8 cellular contexts compared by ENCODE assay signal in genomic region chr4:165327211-165328100, GRCh38.
A peak's percentile ranks its signal among the peaks of the same experiment; 100 is the strongest.
DNase-seq lines count a peak whose midpoint lies in the region; ATAC-seq, FAIRE-seq and TF ChIP-seq lines count a peak whose summit lies in the region.

Gene MSMO1 (plus strand): TSS chr4:165327669. CDS start chr4:165333371, 5,702 bp downstream.

- peaks cover 49% of the 10 kb centered on the region for H3K79me2 ChIP-seq in MM.1S (ENCODE audit: low read length)

- peaks cover 8% of the 10 kb centered on the region; the same call in 1 of the 2 replicates for H3F3A ChIP-seq in MM.1S (ENCODE audit: insufficient read depth, low read length)

- H3K4me2 ChIP-seq in MM.1S (ENCODE audit: low read depth, low read length), result peak within 1 kb of the TSS; percentile 91

- H3K4me3 ChIP-seq in MM.1S (ENCODE audit: low read length), result peak within 1 kb of the TSS; percentile 84

- H3K36me3 ChIP-seq in MM.1S (replicated peaks; ENCODE audit: insufficient read depth, low read length), result 0 out of 2 replicates have a peak, but pooled peaks cover 3% of the 10 kb centered on the region

- H3K9me3 Mint-ChIP-seq in nephron progenitor cell, result peaks cover 9% of the 10 kb centered on the region
- no peaks in the 10 kb centered on the region for H3K9me3 Mint-ChIP-seq in stimulated activated naive CD8-positive, alpha-beta T cell treated with anti-CD3 and anti-CD28 coated beads, Interleukin-15, amount 100 ng/mL, for 72 hours

- H3K4me1 ChIP-seq in MM.1S (ENCODE audit: low read length), result peaks cover 25% of the 10 kb centered on the region

- H3K4me3 Mint-ChIP-seq in nephron progenitor cell, result no peak within 1 kb of the TSS
- H3K4me3 Mint-ChIP-seq in stimulated activated naive CD8-positive, alpha-beta T cell treated with anti-CD3 and anti-CD28 coated beads, Interleukin-15, amount 100 ng/mL, for 72 hours, result no peak within 1 kb of the TSS

- peak within 1 kb of the TSS; percentile 57; the same call in 1 of the 2 replicates for H3K27ac ChIP-seq in MM.1S (ENCODE audit: low read length)

- H3K27ac Mint-ChIP-seq in nephron progenitor cell, result no peak within 1 kb of the TSS
- no peak within 1 kb of the TSS for H3K27ac Mint-ChIP-seq in stimulated activated naive CD8-positive, alpha-beta T cell treated with anti-CD3 and anti-CD28 coated beads, Interleukin-15, amount 100 ng/mL, for 72 hours

- peaks cover 23% of the 10 kb centered on the region for H3K36me3 Mint-ChIP-seq in nephron progenitor cell (ENCODE audit: low read depth)

- DNase-seq in HCEC 1CT (peak; percentile 94), MM.1S (peak; percentile 100), SHP77 treated with DMSO at 0.1 percent for 48 hours (lab: John Stamatoyannopoulos, UW) (peak; percentile 96), fibroblast of the conjunctiva (ENCODE audit: low read depth) (peak; percentile 98), nephron progenitor cell (peak; percentile 97)
- peak; percentile 100 for DNase-seq in activated effector memory CD4-positive, alpha-beta T cell treated with anti-CD3 and anti-CD28 coated beads, Interleukin-2, amount 50 U/mL, for 16 hours
- peak; percentile 97 to 99 for DNase-seq in stimulated activated naive CD8-positive, alpha-beta T cell treated with anti-CD3 and anti-CD28 coated beads, Interleukin-15, amount 100 ng/mL, for 72 hours

- no peak for TF ChIP-seq CTCF in MM.1S (IDR thresholded peaks at IDR 0.05; ENCODE audit: low read length)
- TF ChIP-seq CTCF in nephron progenitor cell (IDR thresholded peaks at IDR 0.05), result no peak

- no peaks in the 10 kb centered on the region for H3K9me3 ChIP-seq in MM.1S (replicated peaks; ENCODE audit: insufficient read depth, low read length)

- peaks cover 5% of the 10 kb centered on the region for H3K27me3 Mint-ChIP-seq in nephron progenitor cell (ENCODE audit: low read depth, poor library complexity)
- H3K27me3 Mint-ChIP-seq in stimulated activated naive CD8-positive, alpha-beta T cell treated with anti-CD3 and anti-CD28 coated beads, Interleukin-15, amount 100 ng/mL, for 72 hours, result no peaks in the 10 kb centered on the region

- no peaks in the 10 kb centered on the region for H3K27me3 ChIP-seq in MM.1S (replicated peaks; ENCODE audit: insufficient read depth, low read length)

- peaks cover 7% of the 10 kb centered on the region; the same call in 1 of the 2 replicates for H4K20me1 ChIP-seq in MM.1S (ENCODE audit: insufficient read depth, low read length)

- H2AFZ ChIP-seq in MM.1S (ENCODE audit: low read length), result peak within 1 kb of the TSS; percentile 86

- peaks cover 36% of the 10 kb centered on the region for H3K4me1 Mint-ChIP-seq in nephron progenitor cell
- peaks cover 38% of the 10 kb centered on the region for H3K4me1 Mint-ChIP-seq in stimulated activated naive CD8-positive, alpha-beta T cell treated with anti-CD3 and anti-CD28 coated beads, Interleukin-15, amount 100 ng/mL, for 72 hours

- peak; percentile 97 for FAIRE-seq in G401.6 (lab: Jason Lieb, UNC)

- H3K9ac ChIP-seq in MM.1S (ENCODE audit: low read length), result peak within 1 kb of the TSS; percentile 61

- ATAC-seq in stimulated activated naive CD8-positive, alpha-beta T cell treated with anti-CD3 and anti-CD28 coated beads, Interleukin-15, amount 100 ng/mL, for 72 hours, result peak; percentile 98

- no peaks in the 10 kb centered on the region for H3K9me2 ChIP-seq in MM.1S (replicated peaks; ENCODE audit: insufficient read depth, low read length)

Comparison
In these comparisons a context has a peak if more than half of its experiments do, and no peak if none do; other contexts are left out.
1. Peak in every context shown above with its lines: DNase-seq, ATAC-seq, H3K4me3 ChIP-seq and H3K27ac ChIP-seq.